1 cellular context compared by ENCODE assay signal in genomic region chr7:151062111-151062398, GRCh38.
TF ChIP-seq lines count a peak whose summit lies in the region.

No MANE protein-coding gene starts in this region.

TF ChIP-seq in K562, 482 proteins besides CTCF, POLR2A, EP300 and RAD21 (continues in another document):
- TF ChIP-seq FOXK1 (CRISPR knock-in tag; IDR thresholded peaks at IDR 0.05; ENCODE audit: borderline replicate concordance) (peak; percentile 53; the same call in 1 of the 2 replicates), CBX1 (IDR thresholded peaks at IDR 0.05; ENCODE audit: low read depth) (peak; percentile 56; the same call in 1 of the 2 replicates), FIP1L1 (IDR thresholded peaks at IDR 0.05; ENCODE audit: low read depth, low read length, poor library complexity, severe bottlenecking) (no peak), SRSF7 (optimal IDR thresholded peaks at IDR 0.05; ENCODE audit: low read depth, low read length) (no peak), HMBOX1 (IDR thresholded peaks at IDR 0.05) (no peak), RNF219 (CRISPR knock-in tag; IDR thresholded peaks at IDR 0.05) (no peak), RCOR1 (IDR thresholded peaks at IDR 0.05; ENCODE audit: borderline replicate concordance in 1 of 2, low read depth in 2 of 2, low read length in 2 of 2) (0 out of 4 replicates have a peak, but pooled peaks of 1 of the 2 experiments have one; percentile 0), CBFA2T2 (conservative IDR thresholded peaks at IDR 0.05) (no peak), KAT7 (CRISPR knock-in tag; IDR thresholded peaks at IDR 0.05; ENCODE audit: borderline replicate concordance) (peak; percentile 82; the same call in 1 of the 2 replicates), CREB1 (IDR thresholded peaks at IDR 0.05) (no peak), CREB1 (CRISPR knock-in tag; IDR thresholded peaks at IDR 0.05) (peak; percentile 57; the same call in 1 of the 2 replicates), NRF1 (conservative IDR thresholded peaks at IDR 0.05 in 1 of 2, IDR thresholded peaks at IDR 0.05 in 1 of 2) (peak; percentile 54 to 64; a peak in 3 of 4 replicates), MNT (conservative IDR thresholded peaks at IDR 0.05) (no peak), KDM5B (IDR thresholded peaks at IDR 0.05; ENCODE audit: insufficient replicate concordance, low read depth, low read length) (peak; percentile 63), SMC3 (conservative IDR thresholded peaks at IDR 0.05; ENCODE audit: insufficient read depth, low read depth, low read length) (peak; percentile 2; the same call in 1 of the 2 replicates), ATF3 (IDR thresholded peaks at IDR 0.05) (no peak), ATF3 (CRISPR knock-in tag; conservative IDR thresholded peaks at IDR 0.05) (0 out of 2 replicates have a peak, but pooled peaks have one; percentile 3), ZNF75A (CRISPR knock-in tag; IDR thresholded peaks at IDR 0.05) (no peak), CXXC5 (CRISPR knock-in tag; IDR thresholded peaks at IDR 0.05) (peak; percentile 36; the same call in 1 of the 2 replicates), PREB (CRISPR knock-in tag; IDR thresholded peaks at IDR 0.05) (0 out of 2 replicates have a peak, but pooled peaks have one; percentile 12), CBX3 (IDR thresholded peaks at IDR 0.05; ENCODE audit: borderline replicate concordance in 1 of 2, low read length in 2 of 2) (0 out of 3 replicates have a peak, but pooled peaks of 1 of the 2 experiments have one; percentile 11), ZEB2 (IDR thresholded peaks at IDR 0.05) (no peak), ZNF282 (CRISPR knock-in tag; IDR thresholded peaks at IDR 0.05) (0 out of 2 replicates have a peak, but pooled peaks have one; percentile 41), JUND (IDR thresholded peaks at IDR 0.05; ENCODE audit: borderline replicate concordance, low read depth, low read length) (no peak), JUND (tag; IDR thresholded peaks at IDR 0.05; ENCODE audit: borderline replicate concordance, low read depth, low read length) (0 out of 3 replicates have a peak, but pooled peaks have one; percentile 30), ZBTB40 (IDR thresholded peaks at IDR 0.05) (no peak), ZBTB40 (CRISPR knock-in tag; IDR thresholded peaks at IDR 0.05) (0 out of 2 replicates have a peak, but pooled peaks have one; percentile 8), ETV6 (IDR thresholded peaks at IDR 0.05; ENCODE audit: borderline replicate concordance in 1 of 2, low read depth in 2 of 2, low read length in 1 of 2) (no peak), ETV6 (CRISPR knock-in tag; IDR thresholded peaks at IDR 0.05; ENCODE audit: borderline replicate concordance) (0 out of 2 replicates have a peak, but pooled peaks have one; percentile 49), NR2C2 (CRISPR knock-in tag; IDR thresholded peaks at IDR 0.05) (no peak), NR2C2 (tag; IDR thresholded peaks at IDR 0.05) (0 out of 2 replicates have a peak, but pooled peaks have one; percentile 2), PCBP1 (IDR thresholded peaks at IDR 0.05; ENCODE audit: low read depth, low read length, poor library complexity, severe bottlenecking) (peak; percentile 36), ZNF639 (CRISPR knock-in tag; conservative IDR thresholded peaks at IDR 0.05 in 1 of 2, IDR thresholded peaks at IDR 0.05 in 1 of 2) (0 out of 4 replicates have a peak, but pooled peaks of 1 of the 2 experiments have one; percentile 13), MTA3 (IDR thresholded peaks at IDR 0.05; ENCODE audit: borderline replicate concordance) (0 out of 2 replicates have a peak, but pooled peaks have one; percentile 8), E2F6 (IDR thresholded peaks at IDR 0.05; ENCODE audit: borderline replicate concordance in 1 of 2, extremely low read depth in 1 of 2, insufficient read depth in 1 of 2, insufficient read length in 1 of 2, low read depth in 1 of 2, low read length in 1 of 2, poor library complexity in 1 of 2, severe bottlenecking in 1 of 2) (peak in 1 of 2 experiments; percentile 60), ZNF395 (CRISPR knock-in tag; IDR thresholded peaks at IDR 0.05) (peak; percentile 74; the same call in 1 of the 2 replicates), PML (IDR thresholded peaks at IDR 0.05; ENCODE audit: low read length) (peak; percentile 20; the same call in 1 of the 2 replicates), GABPB1 (CRISPR knock-in tag; IDR thresholded peaks at IDR 0.05) (peak; percentile 38; the same call in 1 of the 2 replicates)
